9 cellular contexts compared by ENCODE assay signal in genomic region chrX:63128509-63128908, GRCh38.
DNase-seq lines count a peak whose midpoint lies in the region; FAIRE-seq and TF ChIP-seq lines count a peak whose summit lies in the region.
"Had no signal": no experiment of that assay in that cellular context is flagged by ENCODE, and none has a peak within 500 bp of the region (broad histone marks: within the 10 kb centered on the region; RNA-seq: fewer than 3 reads in every experiment).

No MANE protein-coding gene starts in this region.

- no peaks in the 10 kb centered on the region for H3K9me2 ChIP-seq in Karpas-422 (replicated peaks; ENCODE audit: insufficient read depth, low read length)

- FAIRE-seq in GM19239 (lab: Jason Lieb, UNC): peak; percentile 95
- FAIRE-seq in small intestine (lab: Jason Lieb, UNC): no peak

- H3K4me3 ChIP-seq in Karpas-422 (ENCODE audit: low read length) (no peak overlapping the region), osteoblast (ENCODE audit: insufficient read depth, low read length) (no peak overlapping the region), small intestine (ENCODE audit: low read depth in 1 of 2, low read length in 2 of 2) (no peak overlapping the region)

- no peaks in the 10 kb centered on the region for H3K79me2 ChIP-seq in Karpas-422 (ENCODE audit: low read length)
- no peaks in the 10 kb centered on the region for H3K79me2 ChIP-seq in osteoblast (ENCODE audit: insufficient read depth, low read length)

- H3K36me3 ChIP-seq in Karpas-422 (ENCODE audit: insufficient read depth, low read length) (no peaks in the 10 kb centered on the region), osteoblast (ENCODE audit: insufficient read depth, low read length) (no peaks in the 10 kb centered on the region), small intestine (ENCODE audit: control insufficient read depth in 2 of 2, insufficient read depth in 2 of 2, low read length in 2 of 2) (no peaks in the 10 kb centered on the region)
- H3K36me3 ChIP-seq: neutrophil had no signal

- DNase-seq in NCI-H82 (lab: John Stamatoyannopoulos, UW): peak; percentile 34
- DNase-seq in NCI-H82 treated with DMSO at 0.1 percent for 48 hours (lab: John Stamatoyannopoulos, UW; ENCODE audit: unreplicated experiment): no peak
- no peak for DNase-seq in GM19239 (ENCODE audit: insufficient read length, low spot score)
- peak; percentile 78 for DNase-seq in Karpas-422
- peak; percentile 11 for DNase-seq in astrocyte of the hippocampus (ENCODE audit: low read depth, low spot score)
- no peak for DNase-seq in osteoblast (ENCODE audit: insufficient read length, low spot score, missing footprints)
- DNase-seq in GF-D8 (lab: John Stamatoyannopoulos, UW): no peak
- DNase-seq in small intestine: no peak

- H3K4me2 ChIP-seq in Karpas-422 (ENCODE audit: low read depth, low read length, poor library complexity, severe bottlenecking): no peak overlapping the region
- no peak overlapping the region for H3K4me2 ChIP-seq in osteoblast (ENCODE audit: insufficient read depth, low read length)

- H2AFZ ChIP-seq in Karpas-422 (ENCODE audit: low read length) (no peak overlapping the region), osteoblast (ENCODE audit: low read length) (no peak overlapping the region)

- no peaks in the 10 kb centered on the region for H3K27me3 ChIP-seq in Karpas-422 (ENCODE audit: low read length)
- H3K27me3 ChIP-seq in osteoblast (ENCODE audit: insufficient read depth, low read length): no peaks in the 10 kb centered on the region
- no peaks in the 10 kb centered on the region for H3K27me3 ChIP-seq in small intestine (ENCODE audit: control insufficient read depth in 2 of 2, insufficient read depth in 2 of 2, low read length in 2 of 2)
- H3K27me3 ChIP-seq: neutrophil had no signal

- no peak overlapping the region for H3K27ac ChIP-seq in Karpas-422 (ENCODE audit: low read length)
- H3K27ac ChIP-seq in osteoblast (ENCODE audit: low read depth, low read length): no peak overlapping the region
- H3K27ac ChIP-seq in small intestine (ENCODE audit: low read depth in 1 of 2, low read length in 1 of 2): no peak overlapping the region
- H3K27ac ChIP-seq: neutrophil had no signal

- H4K20me1 ChIP-seq in Karpas-422 (ENCODE audit: insufficient read depth, low read depth, low read length) (no peaks in the 10 kb centered on the region), osteoblast (ENCODE audit: insufficient read depth, low read length) (no peaks in the 10 kb centered on the region)

- no peak overlapping the region for H3K9ac ChIP-seq in Karpas-422 (ENCODE audit: low read length)

- WGBS in small intestine, 3 donors: 4 to 6% (median 4%) methylated on average over 2 of the region's 2 CpGs

- peak; percentile 20 for TF ChIP-seq CTCF in osteoblast (IDR thresholded peaks at IDR 0.05; ENCODE audit: extremely low read depth, low read depth, low read length)

- H3K9me3 ChIP-seq in Karpas-422 (ENCODE audit: low read length) (no peaks in the 10 kb centered on the region; the same call in 1 of the 2 replicates), osteoblast (ENCODE audit: low read depth, low read length) (no peaks in the 10 kb centered on the region), small intestine (ENCODE audit: control insufficient read depth, low read depth) (no peaks in the 10 kb centered on the region)
- H3K9me3 ChIP-seq: neutrophil had no signal

- H3K4me1 ChIP-seq in Karpas-422 (ENCODE audit: low read length): no peaks in the 10 kb centered on the region
- H3K4me1 ChIP-seq in osteoblast (ENCODE audit: insufficient read depth, low read length): no peaks in the 10 kb centered on the region
- H3K4me1 ChIP-seq in small intestine (ENCODE audit: control insufficient read depth in 2 of 2, insufficient read depth in 1 of 2, low read depth in 1 of 2, low read length in 1 of 2): no peaks in the 10 kb centered on the region

Comparison
In these comparisons a context has a peak if more than half of its experiments do, and no peak if none do; other contexts are left out.
1. DNase-seq: peak in NCI-H82 (single experiment), Karpas-422 (single experiment) and astrocyte of the hippocampus (single experiment); none in NCI-H82 treated with DMSO at 0.1 percent for 48 hours (single experiment), GM19239 (single experiment), osteoblast (single experiment), GF-D8 (single experiment) and small intestine (single experiment).